Comparison of ENCODE assay signal across 16 cellular contexts in genomic region chr9:95076696-95077052, GRCh38.
DNase-seq lines count a peak whose midpoint lies in the region; ATAC-seq, FAIRE-seq and TF ChIP-seq lines count a peak whose summit lies in the region.
"Had no signal": no experiment of that assay in that cellular context is flagged by ENCODE, and none has a peak within 500 bp of the region (broad histone marks: within the 10 kb centered on the region; RNA-seq: fewer than 3 reads in every experiment).

No MANE protein-coding gene starts in this region.

- H3K9me1 ChIP-seq in IMR-90 (ENCODE audit: insufficient read depth, low read length) = peaks cover 32% of the 10 kb centered on the region

- H3K9me3 ChIP-seq in IMR-90 (ENCODE audit: control insufficient read depth, insufficient read depth, low read length) (no peaks in the 10 kb centered on the region), esophagus (ENCODE audit: control insufficient read depth in 2 of 2, insufficient read depth in 1 of 2, low read depth in 1 of 2, low read length in 1 of 2) (no peaks in the 10 kb centered on the region), mucosa of stomach (ENCODE audit: control insufficient read depth, low read length) (no peaks in the 10 kb centered on the region), stomach smooth muscle (ENCODE audit: control insufficient read depth in 2 of 2, low read length in 2 of 2) (no peaks in the 10 kb centered on the region)
- H3K9me3 ChIP-seq: breast epithelium had no signal

- no peak overlapping the region for H2BK20ac ChIP-seq in IMR-90 (ENCODE audit: low read depth, low read length)

- DNase-seq in IMR-90 (no peak), dermis blood vessel endothelial cell (no peak), H54 (ENCODE audit: insufficient read length, low spot score) (no peak), cerebellum (ENCODE audit: low spot score) (no peak)
- DNase-seq: activated naive CD4-positive, alpha-beta T cell; GOT3; NCI-H1436 treated with DMSO at 0.1 percent for 48 hours; NCI-H345; SIG-M5; stimulated activated CD4-positive, alpha-beta T cell treated with anti-CD3 and anti-CD28 coated beads, Interleukin-1b, Interleukin-23, amount 100 ng/mL, for 48 hours; T-helper 17 cell had no signal

- no CpG with 5 or more reads among the region's 1 CpG for WGBS in IMR-90 (ENCODE audit: extremely low coverage in 2 of 2, insufficient read length in 1 of 2), 2 experiments
- 38 to 41% methylated on average over 1 of the region's 1 CpG for WGBS in esophagus, 2 donors

- H3K18ac ChIP-seq in IMR-90 (ENCODE audit: low read depth, low read length) = no peak overlapping the region

- ATAC-seq in IMR-90 (ENCODE audit: low read depth) = no peak
- ATAC-seq in HG03439 (IDR thresholded peaks at IDR 0.05; ENCODE audit: unreplicated experiment) = no peak
- ATAC-seq: T-helper 17 cell had no signal

- CTCF ChIA-PET in IMR-90 (lab: Yijun Ruan, JAX) = no interaction called here

- no peak overlapping the region for H2BK15ac ChIP-seq in IMR-90 (ENCODE audit: low read depth, low read length)

- BruUV-seq in IMR-90 (replicated peaks; lab: Mats Ljungman, UMichigan) = no TSS peak

- H3K27me3 ChIP-seq in IMR-90 (ENCODE audit: control insufficient read depth, insufficient read depth, low read length) (no peaks in the 10 kb centered on the region), esophagus (ENCODE audit: control insufficient read depth in 1 of 2, insufficient read depth in 2 of 2, low read length in 2 of 2) (no peaks in the 10 kb centered on the region), mucosa of stomach (ENCODE audit: control insufficient read depth, insufficient read depth, low read length) (no peaks in the 10 kb centered on the region), stomach smooth muscle (ENCODE audit: control insufficient read depth in 1 of 2, insufficient read depth in 2 of 2, low read length in 2 of 2) (no peaks in the 10 kb centered on the region)
- H3K27me3 ChIP-seq: breast epithelium had no signal

- no peak overlapping the region for H4K91ac ChIP-seq in IMR-90 (ENCODE audit: insufficient read depth, low read depth, low read length)

- H3K9ac ChIP-seq in IMR-90 (ENCODE audit: low read depth, low read length) = no peak overlapping the region
- peak overlapping the region; percentile 18 for H3K9ac ChIP-seq in mucosa of stomach (ENCODE audit: low read length)
- H3K9ac ChIP-seq in stomach smooth muscle (ENCODE audit: low read length in 2 of 2) = peak overlapping the region in 1 of 2 donors; percentile 29

- H2AK9ac ChIP-seq in IMR-90 (replicated peaks; ENCODE audit: low read depth, low read length, poor library complexity) = no peak overlapping the region

- intact Hi-C loops in IMR-90 (cut with micrococcal nuclease) = loop anchor here (5.0 kb wide), 1 partner anchor 394 kb away; no protein-coding TSS in a partner anchor

- no peak for TF ChIP-seq CTCF in IMR-90 (conservative IDR thresholded peaks at IDR 0.05; ENCODE audit: low read depth, low read length)

- no peak overlapping the region for H4K5ac ChIP-seq in IMR-90 (ENCODE audit: low read depth, low read length)

- peaks cover 89% of the 10 kb centered on the region for H4K20me1 ChIP-seq in IMR-90 (ENCODE audit: insufficient read depth, low read length)

- H3K23ac ChIP-seq in IMR-90 (ENCODE audit: low read depth, low read length) = peak overlapping the region; percentile 27; the same call in 1 of the 2 replicates

- no peak for TF ChIP-seq RAD21 in IMR-90 (IDR thresholded peaks at IDR 0.05; ENCODE audit: low read length)

- POLR2A ChIA-PET in IMR-90 (lab: Charles Lee; ENCODE audit: unreplicated experiment) = no interaction called here

- H3K4ac ChIP-seq in IMR-90 (ENCODE audit: low read depth, low read length) = 0 out of 2 replicates have a peak overlapping the region, but pooled peaks have one; percentile 9

- no peak overlapping the region for H2AK5ac ChIP-seq in IMR-90 (ENCODE audit: low read depth, low read length)

- H3K4me1 ChIP-seq in IMR-90 (ENCODE audit: control insufficient read depth, insufficient read depth, low read length) (peaks cover 19% of the 10 kb centered on the region), esophagus (ENCODE audit: control insufficient read depth in 2 of 2, insufficient read depth in 2 of 2, low read length in 1 of 2) (peaks cover 15 to 26% of the 10 kb centered on the region in 2 donors), mucosa of stomach (ENCODE audit: control insufficient read depth, insufficient read depth, low read length) (peaks cover 39% of the 10 kb centered on the region), stomach smooth muscle (ENCODE audit: control insufficient read depth, insufficient read depth, low read length) (peaks cover 98% of the 10 kb centered on the region)

- H3K27ac ChIP-seq in IMR-90 (ENCODE audit: insufficient read depth, low read length) (no peak overlapping the region), esophagus (ENCODE audit: low read depth in 2 of 2, low read length in 1 of 2) (peak overlapping the region; percentile 76 to 86), stomach smooth muscle (ENCODE audit: low read length) (peak overlapping the region; percentile 84)
- H3K27ac ChIP-seq: breast epithelium had no signal

- H3K4me3 ChIP-seq in IMR-90 (ENCODE audit: insufficient read depth, low read depth, low read length) = no peak overlapping the region
- H3K4me3 ChIP-seq in esophagus (ENCODE audit: low read depth in 1 of 2, low read length in 2 of 2) = no peak overlapping the region
- H3K4me3 ChIP-seq in mucosa of stomach (ENCODE audit: low read length) = no peak overlapping the region
- peak overlapping the region in 1 of 2 donors; percentile 60 for H3K4me3 ChIP-seq in stomach smooth muscle (ENCODE audit: low read length in 2 of 2)
- H3K4me3 ChIP-seq: breast epithelium had no signal

- H4K8ac ChIP-seq in IMR-90 (ENCODE audit: low read depth in 2 of 2, low read length in 2 of 2) = no peak overlapping the region

- H2AFZ ChIP-seq in IMR-90 (replicated peaks; ENCODE audit: low read length, poor library complexity) = no peak overlapping the region

- FAIRE-seq in H54 (lab: Jason Lieb, UNC) = no peak

- in situ Hi-C loops in IMR-90 (cut with MboI; ENCODE audit: low sequenced_read_pairs) = no loop called here

- dilution Hi-C loops in IMR-90 (cut with HindIII; ENCODE audit: low sequenced_read_pairs, unreplicated experiment) = no loop called here

- no peak overlapping the region for H3K14ac ChIP-seq in IMR-90 (replicated peaks; ENCODE audit: low read depth, low read length)

- H3K4me2 ChIP-seq in IMR-90 (ENCODE audit: low read depth, low read length) = no peak overlapping the region

- H3K79me1 ChIP-seq in IMR-90 (ENCODE audit: low read depth in 1 of 2, low read length in 2 of 2) = peaks cover 36 to 95% of the 10 kb centered on the region in 2 experiments

- no peak overlapping the region for H2BK120ac ChIP-seq in IMR-90 (ENCODE audit: low read depth, low read length)

- TF ChIP-seq POLR2A in IMR-90 (IDR thresholded peaks at IDR 0.05; ENCODE audit: low read depth, low read length) (no peak), H54 (IDR thresholded peaks at IDR 0.05; ENCODE audit: low read depth, low read length) (no peak)

- H3K56ac ChIP-seq in IMR-90 (ENCODE audit: extremely low read depth, insufficient read depth, low read length) = no peak overlapping the region

- no peak overlapping the region for H2BK5ac ChIP-seq in IMR-90 (ENCODE audit: low read depth, low read length, poor library complexity, severe bottlenecking)

- H3K36me3 ChIP-seq in IMR-90 (ENCODE audit: control insufficient read depth, insufficient read depth, low read length) = peaks cover 54% of the 10 kb centered on the region
- peaks cover under 1 to 22% of the 10 kb centered on the region in 2 donors for H3K36me3 ChIP-seq in esophagus (ENCODE audit: control insufficient read depth in 2 of 2, insufficient read depth in 2 of 2, low read length in 1 of 2)
- H3K36me3 ChIP-seq in mucosa of stomach (ENCODE audit: control insufficient read depth, insufficient read depth, low read length) = peaks cover under 1% of the 10 kb centered on the region
- H3K36me3 ChIP-seq in stomach smooth muscle (ENCODE audit: control insufficient read depth in 2 of 2, insufficient read depth in 2 of 2, low read length in 2 of 2) = peaks cover 24 to 31% of the 10 kb centered on the region in 2 donors
- H3K36me3 ChIP-seq: breast epithelium had no signal

TF ChIP-seq in IMR-90, 13 proteins besides CTCF, POLR2A, EP300 and RAD21:
- TF ChIP-seq RCOR1 (IDR thresholded peaks at IDR 0.05; ENCODE audit: insufficient replicate concordance, low read length) (no peak), BHLHE40 (IDR thresholded peaks at IDR 0.05; ENCODE audit: low read depth, low read length) (no peak), MAFK (IDR thresholded peaks at IDR 0.05; ENCODE audit: low read depth, low read length) (no peak), NFE2L2 (IDR thresholded peaks at IDR 0.05; ENCODE audit: low read depth, low read length) (no peak), RFX5 (IDR thresholded peaks at IDR 0.05; ENCODE audit: low read depth, low read length) (no peak), CHD1 (IDR thresholded peaks at IDR 0.05; ENCODE audit: low read depth, low read length) (no peak), USF2 (IDR thresholded peaks at IDR 0.05; ENCODE audit: low read depth, low read length) (no peak), MXI1 (IDR thresholded peaks at IDR 0.05; ENCODE audit: borderline replicate concordance, low read depth, low read length) (no peak), SMC3 (IDR thresholded peaks at IDR 0.05; ENCODE audit: low read depth, low read length) (no peak), FOS (IDR thresholded peaks at IDR 0.05; ENCODE audit: low read depth, low read length) (no peak)
- TF ChIP-seq, protein P1, sequence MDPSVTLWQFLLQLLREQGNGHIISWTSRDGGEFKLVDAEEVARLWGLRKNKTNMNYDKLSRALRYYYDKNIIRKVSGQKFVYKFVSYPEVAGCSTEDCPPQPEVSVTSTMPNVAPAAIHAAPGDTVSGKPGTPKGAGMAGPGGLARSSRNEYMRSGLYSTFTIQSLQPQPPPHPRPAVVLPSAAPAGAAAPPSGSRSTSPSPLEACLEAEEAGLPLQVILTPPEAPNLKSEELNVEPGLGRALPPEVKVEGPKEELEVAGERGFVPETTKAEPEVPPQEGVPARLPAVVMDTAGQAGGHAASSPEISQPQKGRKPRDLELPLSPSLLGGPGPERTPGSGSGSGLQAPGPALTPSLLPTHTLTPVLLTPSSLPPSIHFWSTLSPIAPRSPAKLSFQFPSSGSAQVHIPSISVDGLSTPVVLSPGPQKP (IDR thresholded peaks at IDR 0.05; ENCODE audit: borderline replicate concordance, low read depth, low read length) = no peak
